Comparison of ENCODE assay signal across 8 cellular contexts in the genomic region with DNA sequence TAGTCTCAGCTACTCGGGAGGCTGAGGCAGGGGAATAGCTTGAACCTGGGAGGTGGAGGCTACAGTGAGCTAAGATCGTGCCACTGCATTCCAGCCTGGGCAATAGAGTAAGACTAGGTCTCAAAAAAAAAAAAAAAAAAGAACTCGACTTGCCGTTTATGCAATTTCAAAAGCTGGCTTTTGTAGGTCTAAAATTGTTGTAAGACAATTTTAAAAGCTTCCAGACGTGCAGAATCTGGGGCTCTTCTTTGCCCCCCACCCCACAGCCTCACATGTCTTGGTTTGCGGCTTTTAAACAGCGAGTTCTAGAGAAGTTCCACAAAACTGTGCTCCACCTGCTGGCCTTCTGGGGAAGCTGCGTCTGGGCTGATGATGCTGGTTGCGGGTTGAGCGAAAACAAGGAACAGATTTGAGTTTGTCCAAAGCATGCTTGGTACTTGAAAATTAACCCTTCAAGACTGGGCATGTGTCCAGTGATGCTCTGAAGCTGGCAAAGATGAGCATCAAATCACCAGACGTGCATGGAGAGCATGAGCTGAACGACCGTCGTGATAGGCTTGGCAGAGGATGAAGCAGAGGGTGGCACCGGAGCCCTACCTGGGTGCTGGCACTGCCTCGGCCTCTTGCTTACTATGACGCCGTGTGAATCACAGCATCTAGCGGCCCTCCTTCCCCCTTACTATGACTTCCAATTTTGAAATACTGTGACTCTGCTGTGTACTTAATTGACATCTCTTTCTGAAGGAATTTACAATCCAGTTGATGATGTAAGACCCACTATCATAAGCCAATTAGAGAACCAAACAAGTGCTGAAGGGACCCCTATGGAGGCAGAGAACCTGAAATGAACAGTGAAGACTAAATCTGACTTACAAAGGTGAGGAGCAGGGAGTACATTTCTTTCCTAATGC.
DNase-seq lines count a peak whose midpoint lies in the region; ATAC-seq and TF ChIP-seq lines count a peak whose summit lies in the region.

No MANE protein-coding gene starts in this region.

- H3K27me3 ChIP-seq in gastroesophageal sphincter, result no peaks in the 10 kb centered on the region
- no peaks in the 10 kb centered on the region for H3K27me3 ChIP-seq in upper lobe of left lung

- H3K4me3 Mint-ChIP-seq in osteocyte (ENCODE audit: unreplicated experiment), result no peak overlapping the region

- no peaks in the 10 kb centered on the region for H3K9me3 ChIP-seq in gastroesophageal sphincter
- H3K9me3 ChIP-seq in upper lobe of left lung, result no peaks in the 10 kb centered on the region

- H3K27ac Mint-ChIP-seq in osteocyte (ENCODE audit: unreplicated experiment), result peak overlapping the region; percentile 46

- no peaks in the 10 kb centered on the region for H3K27me3 Mint-ChIP-seq in osteocyte (ENCODE audit: unreplicated experiment)

- H3K36me3 ChIP-seq in gastroesophageal sphincter (no peaks in the 10 kb centered on the region), upper lobe of left lung (no peaks in the 10 kb centered on the region)

- TF ChIP-seq CTCF in gastroesophageal sphincter (IDR thresholded peaks at IDR 0.05), result peak; percentile 55 to 77 (median 71)
- TF ChIP-seq CTCF in osteocyte (IDR thresholded peaks at IDR 0.05), result peak; percentile 74
- peak; percentile 57 to 75 (median 68) for TF ChIP-seq CTCF in upper lobe of left lung (IDR thresholded peaks at IDR 0.05)

- H3K4me1 Mint-ChIP-seq in osteocyte (ENCODE audit: unreplicated experiment), result peaks cover 24% of the 10 kb centered on the region

- ATAC-seq in HG02642 (IDR thresholded peaks at IDR 0.05; ENCODE audit: poor library complexity, unreplicated experiment), result peak; percentile 39
- ATAC-seq in gastroesophageal sphincter, result no peak
- peak in 1 of 2 donors; percentile 70 for ATAC-seq in upper lobe of left lung (ENCODE audit: low FRiP score in 2 of 2)
- ATAC-seq in HG02884 (IDR thresholded peaks at IDR 0.05; ENCODE audit: unreplicated experiment), result no peak

- 55 to 72% methylated on average over 15 of the region's 19 CpGs for WGBS in gastroesophageal sphincter (ENCODE audit: low coverage in 1 of 2), 2 donors
- 51 to 66% methylated on average over 19 of the region's 19 CpGs for WGBS in upper lobe of left lung, 2 donors

- H3K4me1 ChIP-seq in gastroesophageal sphincter (peaks cover 0 to 36% (median 0%) of the 10 kb centered on the region in 3 donors), upper lobe of left lung (peaks cover 5 to 14% (median 11%) of the 10 kb centered on the region in 4 donors)

- peak; percentile 77 for DNase-seq in DMS 273 (lab: John Stamatoyannopoulos, UW; ENCODE audit: unreplicated experiment)
- DNase-seq in activated effector memory CD4-positive, alpha-beta T cell treated with anti-CD3 and anti-CD28 coated beads, Interleukin-2, amount 50 U/mL, for 16 hours, result peak; percentile 84
- DNase-seq in osteocyte (ENCODE audit: extremely low spot score, unreplicated experiment), result no peak
- peak in 1 of 2 donors; percentile 51 for DNase-seq in upper lobe of left lung

- H3K4me3 ChIP-seq in gastroesophageal sphincter (no peak overlapping the region), upper lobe of left lung (no peak overlapping the region)

- no peaks in the 10 kb centered on the region for H3K9me3 Mint-ChIP-seq in osteocyte (ENCODE audit: unreplicated experiment)

- no peak overlapping the region for H3K27ac ChIP-seq in gastroesophageal sphincter
- no peak overlapping the region for H3K27ac ChIP-seq in upper lobe of left lung

- TF ChIP-seq POLR2A in gastroesophageal sphincter (IDR thresholded peaks at IDR 0.05) (no peak), upper lobe of left lung (IDR thresholded peaks at IDR 0.05) (no peak)

- TF ChIP-seq EP300 in gastroesophageal sphincter (IDR thresholded peaks at IDR 0.05) (no peak), upper lobe of left lung (IDR thresholded peaks at IDR 0.05) (no peak)

- peaks cover 3% of the 10 kb centered on the region for H3K36me3 Mint-ChIP-seq in osteocyte (ENCODE audit: unreplicated experiment)

TF ChIP-seq in PFSK-1, 5 proteins besides CTCF, POLR2A, EP300 and RAD21:
- TF ChIP-seq POLR2AphosphoS5 (IDR thresholded peaks at IDR 0.05; ENCODE audit: low read depth, low read length) (0 out of 2 replicates have a peak, but pooled peaks have one; percentile 41), SIN3A (IDR thresholded peaks at IDR 0.05; ENCODE audit: borderline replicate concordance, insufficient read depth, low read length) (no peak)
